ENCODE assay signal across 21 cellular contexts in genomic region chr2:6443424-6443823, GRCh38.
"Had no signal": no experiment of that assay in that cellular context is flagged by ENCODE, and none has a peak within 500 bp of the region (broad histone marks: within the 10 kb centered on the region; RNA-seq: fewer than 3 reads in every experiment).

No MANE protein-coding gene starts in this region.

- FAIRE-seq: keratinocyte had no signal

- H3K9me3 ChIP-seq: thyroid gland had no signal

- H3K4me3 ChIP-seq: hepatocyte, lung, thyroid gland had no signal

- H3K36me3 ChIP-seq: thyroid gland had no signal

- ATAC-seq: activated CD8-positive, alpha-beta T cell treated with anti-CD3 and anti-CD28 coated beads for 36 hours; activated T-helper 17 cell treated with anti-CD3 and anti-CD28 coated beads, Interleukin-2, amount 50 U/mL, for 72 hours; esophagus mucosa; natural killer cell treated with Interleukin-12 subunit alpha and Interleukin-12 subunit beta and Interleukin-15 and Interleukin-18, amount 100 ng/mL, for 72 hours; T-cell had no signal

- H3K4me1 ChIP-seq: thyroid gland had no signal

- DNase-seq: activated CD4-positive, alpha-beta T cell treated with anti-CD3 and anti-CD28 coated beads for 48 hours; activated CD4-positive, CD25-positive, alpha-beta regulatory T cell; activated CD8-positive, alpha-beta T cell treated with anti-CD3 and anti-CD28 coated beads for 36 hours; activated naive CD4-positive, alpha-beta T cell; activated naive CD8-positive, alpha-beta T cell treated with anti-CD3 and anti-CD28 coated beads for 36 hours; activated T-cell treated with anti-CD3 and anti-CD28 coated beads, Interleukin-2, amount 50 U/mL, for 1 hour; amygdala; cortex of kidney; effector CD4-positive, alpha-beta T cell; nucleus accumbens; stimulated activated CD8-positive, alpha-beta memory T cell treated with anti-CD3 and anti-CD28 coated beads, Interleukin-4, amount 100 ng/mL, for 48 hours; stimulated activated naive CD4-positive, alpha-beta T cell; T-cell; T-helper 9 cell; thyroid gland had no signal

- H3K27ac ChIP-seq: hepatocyte, thyroid gland had no signal

- H3K27me3 ChIP-seq: hepatocyte, thyroid gland had no signal
